Comparison of ENCODE assay signal across 21 cellular contexts in the genomic region with DNA sequence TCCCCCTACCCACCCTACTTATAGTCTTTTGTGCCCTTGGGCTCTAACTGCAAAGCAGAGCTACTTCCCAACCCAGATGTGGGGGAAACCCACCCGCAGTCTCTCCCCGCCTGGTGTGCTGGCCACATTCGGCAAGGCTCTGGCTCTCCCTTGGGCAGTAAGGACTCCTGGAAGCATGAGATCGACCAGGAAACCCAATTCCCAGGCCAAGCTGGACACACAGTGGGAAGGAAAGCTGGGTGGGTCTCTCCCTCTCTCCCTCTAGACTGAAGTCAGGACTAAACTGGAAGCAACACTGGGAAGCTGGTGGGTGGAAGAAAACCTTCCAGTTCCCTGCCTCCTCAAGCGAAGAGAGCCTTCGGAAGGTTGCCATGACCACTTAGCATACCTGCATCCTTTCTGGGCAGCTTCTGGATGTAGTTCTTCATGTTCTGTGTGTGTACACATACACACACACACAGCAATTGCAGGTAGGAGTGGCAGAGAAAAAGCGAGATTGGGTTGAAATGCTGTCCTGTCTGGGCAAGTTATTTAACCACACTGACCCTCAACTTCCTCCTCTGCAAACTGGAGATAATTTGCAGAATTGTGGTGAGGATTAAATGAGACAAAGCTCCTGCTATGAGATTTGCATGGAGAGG. TPM values are rescaled to one million over a fixed set of nuclear protein-coding genes. Genes with fewer than 3 reads are reported as not detected.
DNase-seq lines count a peak whose midpoint lies in the region; ATAC-seq and TF ChIP-seq lines count a peak whose summit lies in the region.
"Had no signal": no experiment of that assay in that cellular context is flagged by ENCODE, and none has a peak within 500 bp of the region (broad histone marks: within the 10 kb centered on the region; RNA-seq: fewer than 3 reads in every experiment).

No MANE protein-coding gene starts in this region.

- DNase-seq in NB4 (ENCODE audit: low read depth) (peak; percentile 12), adipocyte (ENCODE audit: low read depth) (no peak), left cardiac atrium (no peak), neuronal stem cell (ENCODE audit: low spot score) (no peak), stomach (no peak), NCI-H1930 (lab: John Stamatoyannopoulos, UW) (no peak), endodermal cell (no peak), right lobe of liver (no peak)
- DNase-seq: ACHN; activated CD4-positive, alpha-beta memory T cell treated with anti-CD3 and anti-CD28 coated beads for 36 hours; activated T-cell treated with anti-CD3 and anti-CD28 coated beads, Interleukin-2, amount 50 U/mL, for 48 hours; CD4-positive, CD25-positive, alpha-beta regulatory T cell; hypothalamus; NCI-H1048; WERI-Rb-1 had no signal

- H3K9ac ChIP-seq in adipocyte (ENCODE audit: low read length): peak overlapping the region; percentile 29
- H3K9ac ChIP-seq in neuronal stem cell (ENCODE audit: low read depth, low read length, poor library complexity): no peak overlapping the region
- H3K9ac ChIP-seq in endodermal cell (ENCODE audit: extremely low read depth, low read length, poor library complexity, severe bottlenecking): no peak overlapping the region

- H2AK5ac ChIP-seq in neuronal stem cell (ENCODE audit: low read depth, low read length): no peak overlapping the region

- H3K4me1 ChIP-seq in adipocyte (ENCODE audit: control insufficient read depth, insufficient read depth, low read length): peaks cover 12% of the 10 kb centered on the region
- H3K4me1 ChIP-seq in neuronal stem cell (ENCODE audit: control insufficient read depth in 2 of 2, insufficient read depth in 1 of 2, low read depth in 1 of 2, low read length in 2 of 2): peaks cover 0 to 10% of the 10 kb centered on the region in 2 donors
- peaks cover 5 to 8% (median 7%) of the 10 kb centered on the region in 4 donors for H3K4me1 ChIP-seq in stomach
- no peaks in the 10 kb centered on the region for H3K4me1 ChIP-seq in endodermal cell (ENCODE audit: control insufficient read depth, insufficient read depth, low read length)
- no peaks in the 10 kb centered on the region for H3K4me1 ChIP-seq in right lobe of liver
- H3K4me1 ChIP-seq: HAP-1 had no signal

- H3K27me3 ChIP-seq in adipocyte (replicated peaks; ENCODE audit: control insufficient read depth, insufficient read depth, low read length) (no peaks in the 10 kb centered on the region), neuronal stem cell (ENCODE audit: control insufficient read depth in 3 of 3, insufficient read depth in 3 of 3, low read depth in 1 of 3, low read length in 3 of 3) (peaks cover 0 to 9% (median 0%) of the 10 kb centered on the region in 3 experiments), stomach (peaks cover 0 to 13% (median 0%) of the 10 kb centered on the region in 3 donors), endodermal cell (ENCODE audit: control insufficient read depth, insufficient read depth, low read length, poor library complexity, severe bottlenecking) (no peaks in the 10 kb centered on the region), right lobe of liver (no peaks in the 10 kb centered on the region)

- H3K9me3 ChIP-seq in adipocyte (ENCODE audit: control insufficient read depth, low read length) (no peaks in the 10 kb centered on the region), neuronal stem cell (replicated peaks in 1 of 2; ENCODE audit: control insufficient read depth in 2 of 2, insufficient read depth in 1 of 2, low read depth in 1 of 2, low read length in 2 of 2) (no peaks in the 10 kb centered on the region), stomach (no peaks in the 10 kb centered on the region), endodermal cell (ENCODE audit: control insufficient read depth, low read length) (no peaks in the 10 kb centered on the region), right lobe of liver (no peaks in the 10 kb centered on the region)
- H3K9me3 ChIP-seq: HAP-1 had no signal

- H3K79me1 ChIP-seq in neuronal stem cell (ENCODE audit: low read depth, low read length): no peaks in the 10 kb centered on the region

- H3K4me2 ChIP-seq in neuronal stem cell (ENCODE audit: insufficient read depth, low read length, poor library complexity, severe bottlenecking): no peak overlapping the region
- H3K4me2 ChIP-seq: smooth muscle cell had no signal

- no peak overlapping the region for H2AFZ ChIP-seq in neuronal stem cell (ENCODE audit: low read length)

- no peak overlapping the region for H3K23ac ChIP-seq in neuronal stem cell (ENCODE audit: low read depth, low read length, poor library complexity)

- H2BK120ac ChIP-seq in neuronal stem cell (ENCODE audit: low read depth, low read length): no peak overlapping the region

- H3K9me3 Mint-ChIP-seq in endodermal cell: no peaks in the 10 kb centered on the region
- H3K9me3 Mint-ChIP-seq: activated CD4-positive, alpha-beta memory T cell treated with anti-CD3 and anti-CD28 coated beads for 36 hours; stimulated activated effector memory CD8-positive, alpha-beta T cell treated with anti-CD3 and anti-CD28 coated beads, Interleukin-12 subunit alpha, Interleukin-12 subunit beta, amount 100 ng/mL, for 72 hours had no signal

- H2BK15ac ChIP-seq in neuronal stem cell (ENCODE audit: low read length): no peak overlapping the region

- H4K91ac ChIP-seq in neuronal stem cell (ENCODE audit: low read depth, low read length, poor library complexity): no peak overlapping the region

- no peak overlapping the region for H4K8ac ChIP-seq in neuronal stem cell (ENCODE audit: low read depth, low read length)

- no peak overlapping the region for H3K4ac ChIP-seq in neuronal stem cell (ENCODE audit: low read length)

- intact Hi-C loops in left cardiac atrium (cut with DNase I): no loop called here
- intact Hi-C loops in stomach (cut with DNase I; ENCODE audit: low total_unique reads): no loop called here
- intact Hi-C loops in right lobe of liver (cut with DNase I): no loop called here

- TF ChIP-seq EP300 in stomach (IDR thresholded peaks at IDR 0.05): no peak

- no peak overlapping the region for H3K27ac ChIP-seq in neuronal stem cell (replicated peaks; ENCODE audit: low read length)
- H3K27ac ChIP-seq in stomach: peak overlapping the region in 1 of 5 donors; percentile 0
- H3K27ac ChIP-seq in endodermal cell (ENCODE audit: low read depth, low read length): no peak overlapping the region
- no peak overlapping the region for H3K27ac ChIP-seq in right lobe of liver
- H3K27ac ChIP-seq: WERI-Rb-1 had no signal

- H3K4me3 Mint-ChIP-seq in endodermal cell: no peak overlapping the region
- H3K4me3 Mint-ChIP-seq: activated CD4-positive, alpha-beta memory T cell treated with anti-CD3 and anti-CD28 coated beads for 36 hours; activated naive CD8-positive, alpha-beta T cell; brain; CD4-positive, CD25-positive, alpha-beta regulatory T cell; stimulated activated effector memory CD8-positive, alpha-beta T cell treated with anti-CD3 and anti-CD28 coated beads, Interleukin-12 subunit alpha, Interleukin-12 subunit beta, amount 100 ng/mL, for 72 hours had no signal

- H3K18ac ChIP-seq in neuronal stem cell (ENCODE audit: low read length): peak overlapping the region; percentile 46

- no peaks in the 10 kb centered on the region for H3K36me3 Mint-ChIP-seq in endodermal cell (ENCODE audit: low read depth)
- H3K36me3 Mint-ChIP-seq: activated CD4-positive, alpha-beta memory T cell treated with anti-CD3 and anti-CD28 coated beads for 36 hours; activated naive CD8-positive, alpha-beta T cell; brain; CD4-positive, CD25-positive, alpha-beta regulatory T cell; stimulated activated effector memory CD8-positive, alpha-beta T cell treated with anti-CD3 and anti-CD28 coated beads, Interleukin-12 subunit alpha, Interleukin-12 subunit beta, amount 100 ng/mL, for 72 hours had no signal

- H3K4me3 ChIP-seq in NB4 (ENCODE audit: low read depth, low read length) (no peak overlapping the region), adipocyte (ENCODE audit: low read length) (peak overlapping the region; percentile 56), neuronal stem cell (ENCODE audit: low read length in 2 of 2) (no peak overlapping the region), stomach (no peak overlapping the region), endodermal cell (ENCODE audit: low read length) (no peak overlapping the region), right lobe of liver (no peak overlapping the region)
- H3K4me3 ChIP-seq: HAP-1, smooth muscle cell had no signal

- TF ChIP-seq CTCF in NB4 (IDR thresholded peaks at IDR 0.05; ENCODE audit: low read depth, low read length) (no peak), stomach (IDR thresholded peaks at IDR 0.05) (no peak), endodermal cell (conservative IDR thresholded peaks at IDR 0.05) (no peak), right lobe of liver (IDR thresholded peaks at IDR 0.05) (no peak)

- peaks cover 2% of the 10 kb centered on the region for H3K4me1 Mint-ChIP-seq in endodermal cell
- H3K4me1 Mint-ChIP-seq: CD4-positive, CD25-positive, alpha-beta regulatory T cell; stimulated activated effector memory CD8-positive, alpha-beta T cell treated with anti-CD3 and anti-CD28 coated beads, Interleukin-12 subunit alpha, Interleukin-12 subunit beta, amount 100 ng/mL, for 72 hours had no signal

- TF ChIP-seq POLR2A in NB4 (IDR thresholded peaks at IDR 0.05; ENCODE audit: extremely low read depth, insufficient read length) (no peak), stomach (IDR thresholded peaks at IDR 0.05) (no peak), right lobe of liver (IDR thresholded peaks at IDR 0.05) (no peak)

- H3K27ac Mint-ChIP-seq in endodermal cell: no peak overlapping the region
- H3K27ac Mint-ChIP-seq: activated CD4-positive, alpha-beta memory T cell treated with anti-CD3 and anti-CD28 coated beads for 36 hours; activated naive CD8-positive, alpha-beta T cell; brain; CD4-positive, CD25-positive, alpha-beta regulatory T cell; stimulated activated effector memory CD8-positive, alpha-beta T cell treated with anti-CD3 and anti-CD28 coated beads, Interleukin-12 subunit alpha, Interleukin-12 subunit beta, amount 100 ng/mL, for 72 hours had no signal

- no peak overlapping the region for H3K14ac ChIP-seq in neuronal stem cell (ENCODE audit: low read length)

- no peak overlapping the region for H2BK12ac ChIP-seq in neuronal stem cell (ENCODE audit: low read length)

- no CpG with 5 or more reads among the region's 7 CpGs for WGBS in neuronal stem cell (ENCODE audit: extremely low coverage in 2 of 2, insufficient read length in 2 of 2, insufficient replicate concordance in 1 of 2), 2 donors
- WGBS in stomach, 5 donors: 69 to 82% (median 75%) methylated on average over 7 of the region's 7 CpGs
- 0 to 79% methylated on average over 1 to 7 of the region's 7 CpGs for WGBS in endodermal cell (ENCODE audit: insufficient coverage in 1 of 2, insufficient read length in 1 of 2), 2 experiments
- WGBS in right lobe of liver (ENCODE audit: insufficient coverage, low coverage, low lambda C conversion rate, missing lambda C conversion rate): 48% methylated on average over 5 of the region's 7 CpGs

- H2BK5ac ChIP-seq in neuronal stem cell (ENCODE audit: low read length): no peak overlapping the region

- peak; percentile 19 to 69 for ATAC-seq in left cardiac atrium
- ATAC-seq in right lobe of liver: no peak
- ATAC-seq: Panc1; stimulated activated effector memory CD8-positive, alpha-beta T cell treated with anti-CD3 and anti-CD28 coated beads, Interleukin-12 subunit alpha, Interleukin-12 subunit beta, amount 100 ng/mL, for 72 hours had no signal

- H3K27me3 Mint-ChIP-seq in endodermal cell (ENCODE audit: insufficient read depth): peaks cover 5% of the 10 kb centered on the region

- H3K36me3 ChIP-seq in adipocyte (ENCODE audit: control insufficient read depth, insufficient read depth, low read length, severe bottlenecking): no peaks in the 10 kb centered on the region
- no peaks in the 10 kb centered on the region for H3K36me3 ChIP-seq in neuronal stem cell (replicated peaks in 1 of 2; ENCODE audit: control insufficient read depth in 2 of 2, insufficient read depth in 2 of 2, low read length in 2 of 2)
- no peaks in the 10 kb centered on the region for H3K36me3 ChIP-seq in stomach
- no peaks in the 10 kb centered on the region for H3K36me3 ChIP-seq in endodermal cell (ENCODE audit: control insufficient read depth, insufficient read depth, low read length)
- H3K36me3 ChIP-seq in right lobe of liver: no peaks in the 10 kb centered on the region
- H3K36me3 ChIP-seq: HAP-1, WERI-Rb-1 had no signal

RNA-seq across cellular contexts. Expression of a gene that starts 33.9 kb away (rescaled TPM):
- 1 to 10 TPM; 4.2 to 5.6 TPM for total RNA-seq in left cardiac atrium
- polyA plus RNA-seq in neuronal stem cell (2013, experiment 1 of 2): 2.0 TPM
- polyA plus RNA-seq in neuronal stem cell (2013, experiment 2 of 2): 1.9 TPM
- total RNA-seq in stomach: 10 to 100 TPM; 10.1 to 47.8 (median 27.2) TPM
- 10 to 100 TPM in 2 of 3 donors, 1 to 10 TPM in 1; 3.0 to 23.4 (median 12.8) TPM for polyA plus RNA-seq in stomach
- total RNA-seq in endodermal cell: under 1 TPM; 0.31 to 0.62 TPM
- polyA plus RNA-seq in endodermal cell (2013, experiment 1 of 2): 0.43 TPM
- polyA plus RNA-seq in endodermal cell (2013, experiment 2 of 2): 0.41 TPM
- 1 to 10 TPM; 1.1 to 1.7 (median 1.3) TPM for total RNA-seq in right lobe of liver
- total RNA-seq: CD4-positive, CD25-positive, alpha-beta regulatory T cell had no signal
- polyA plus RNA-seq: CD4-positive, CD25-positive, alpha-beta regulatory T cell had no signal

Comparison
In these comparisons a context has a peak if more than half of its experiments do, and no peak if none do; other contexts are left out.
1. ATAC-seq: peak in left cardiac atrium (2 of 2); none in right lobe of liver (0 of 4).